Comparison of ENCODE assay signal across 8 cellular contexts in the genomic region with DNA sequence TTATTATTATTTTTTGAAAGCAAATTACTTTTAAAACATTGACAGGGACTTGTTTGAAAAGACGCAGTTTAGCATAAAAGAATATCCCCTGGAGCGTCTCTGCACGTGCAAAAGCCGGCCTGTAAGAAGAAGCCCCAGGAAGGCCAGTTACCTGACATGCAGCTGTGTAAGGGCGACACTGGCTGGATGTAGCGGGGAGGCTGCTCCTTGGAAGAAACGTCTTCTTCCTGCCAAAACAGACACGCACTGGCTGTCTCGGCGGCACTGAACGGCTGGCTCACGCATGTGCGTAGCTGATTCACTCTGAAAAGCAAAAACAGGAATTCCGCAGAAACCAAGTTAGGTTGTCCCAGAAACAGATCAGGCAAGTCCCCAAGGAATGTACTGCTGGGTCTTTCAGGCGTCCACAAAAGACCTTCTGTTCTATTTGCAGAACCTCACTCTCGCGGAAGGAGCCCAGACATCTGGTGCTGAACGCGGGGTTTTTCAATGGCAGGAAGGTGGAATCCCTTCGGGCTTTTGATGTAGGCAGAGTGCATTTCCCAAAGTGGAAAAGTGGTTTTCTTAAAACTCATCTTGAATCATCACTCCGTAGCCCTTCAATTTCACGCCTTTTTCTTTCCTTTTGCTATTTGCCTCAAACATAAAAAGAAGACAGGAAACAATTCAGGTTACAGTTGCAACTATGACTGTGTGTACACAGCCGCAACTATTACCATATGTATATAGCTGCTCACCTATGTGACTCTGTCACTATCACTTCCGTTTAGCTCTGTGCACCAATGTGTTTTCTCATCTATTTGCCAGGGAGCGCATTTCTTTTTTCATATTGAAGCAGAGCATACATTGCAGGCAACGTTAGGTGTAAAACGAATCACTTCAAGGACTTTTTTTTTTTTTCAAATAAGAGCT. TPM values are rescaled to one million over a fixed set of nuclear protein-coding genes. Genes with fewer than 3 reads are reported as not detected.
DNase-seq lines count a peak whose midpoint lies in the region; ATAC-seq lines count a peak whose summit lies in the region.

No MANE protein-coding gene starts in this region.

- intact Hi-C loops in Right ventricle myocardium superior (cut with DNase I) = no loop called here
- intact Hi-C loops in cardiac septum (cut with DNase I) = no loop called here
- intact Hi-C loops in left ventricle myocardium superior (cut with micrococcal nuclease) = no loop called here

- no peaks in the 10 kb centered on the region for H3K4me1 Mint-ChIP-seq in stimulated activated memory B cell treated with anti-CD40 and anti-IgM and Interleukin-4, amounts not matched to agents 10 μg/mL and 1 μg/mL and 100 μg/mL, for 72 hours

- no peaks in the 10 kb centered on the region for H3K9me3 Mint-ChIP-seq in stimulated activated memory B cell treated with anti-CD40 and anti-IgM and Interleukin-4, amounts not matched to agents 10 μg/mL and 1 μg/mL and 100 μg/mL, for 72 hours

- H3K27me3 Mint-ChIP-seq in stimulated activated memory B cell treated with anti-CD40 and anti-IgM and Interleukin-4, amounts not matched to agents 10 μg/mL and 1 μg/mL and 100 μg/mL, for 72 hours = peaks cover 7% of the 10 kb centered on the region

- ATAC-seq in Right ventricle myocardium superior (ENCODE audit: poor library complexity) = peak; percentile 45
- no peak for ATAC-seq in left ventricle myocardium superior
- peak; percentile 50 for ATAC-seq in stimulated activated memory B cell treated with anti-CD40 and anti-IgM and Interleukin-4, amounts not matched to agents 10 μg/mL and 1 μg/mL and 100 μg/mL, for 72 hours

- no peak overlapping the region for H3K27ac Mint-ChIP-seq in stimulated activated memory B cell treated with anti-CD40 and anti-IgM and Interleukin-4, amounts not matched to agents 10 μg/mL and 1 μg/mL and 100 μg/mL, for 72 hours

- H3K36me3 Mint-ChIP-seq in stimulated activated memory B cell treated with anti-CD40 and anti-IgM and Interleukin-4, amounts not matched to agents 10 μg/mL and 1 μg/mL and 100 μg/mL, for 72 hours = no peaks in the 10 kb centered on the region

- no peak overlapping the region for H3K4me3 Mint-ChIP-seq in stimulated activated memory B cell treated with anti-CD40 and anti-IgM and Interleukin-4, amounts not matched to agents 10 μg/mL and 1 μg/mL and 100 μg/mL, for 72 hours

- peak; percentile 37 for DNase-seq in Right ventricle myocardium superior
- no peak for DNase-seq in cardiac septum (ENCODE audit: low spot score)
- DNase-seq in activated naive CD4-positive, alpha-beta T cell treated with anti-CD3 and anti-CD28 coated beads, Interleukin-2, amount 50 U/mL, for 16 hours = peak; percentile 12
- peak; percentile 27 for DNase-seq in left ventricle myocardium superior
- DNase-seq in kidney glomerular epithelial cell (lab: John Stamatoyannopoulos, UW) = no peak
- no peak for DNase-seq in NCI-H1417 (lab: John Stamatoyannopoulos, UW)
- DNase-seq in NCI-H146 (lab: John Stamatoyannopoulos, UW) = no peak

RNA-seq across cellular contexts. Expression of gene ARSH, which starts 38.1 kb away (rescaled TPM):
- not detected for total RNA-seq in Right ventricle myocardium superior
- total RNA-seq in cardiac septum = not detected
- not detected for total RNA-seq in left ventricle myocardium superior

RNA-seq across cellular contexts. Expression of gene ARSD, which starts 39.1 kb away (rescaled TPM):
- 5.4 TPM for total RNA-seq in Right ventricle myocardium superior
- 15.7 TPM for total RNA-seq in cardiac septum
- total RNA-seq in left ventricle myocardium superior = 4.6 TPM

Comparison
In these comparisons a context has a peak if more than half of its experiments do, and no peak if none do; other contexts are left out.
1. DNase-seq: peak in Right ventricle myocardium superior (single experiment), activated naive CD4-positive, alpha-beta T cell treated with anti-CD3 and anti-CD28 coated beads, Interleukin-2, amount 50 U/mL, for 16 hours (single experiment) and left ventricle myocardium superior (single experiment); none in cardiac septum (single experiment), kidney glomerular epithelial cell (single experiment), NCI-H1417 (0 of 3) and NCI-H146 (single experiment).